22 cellular contexts compared by ENCODE assay signal in the genomic region with DNA sequence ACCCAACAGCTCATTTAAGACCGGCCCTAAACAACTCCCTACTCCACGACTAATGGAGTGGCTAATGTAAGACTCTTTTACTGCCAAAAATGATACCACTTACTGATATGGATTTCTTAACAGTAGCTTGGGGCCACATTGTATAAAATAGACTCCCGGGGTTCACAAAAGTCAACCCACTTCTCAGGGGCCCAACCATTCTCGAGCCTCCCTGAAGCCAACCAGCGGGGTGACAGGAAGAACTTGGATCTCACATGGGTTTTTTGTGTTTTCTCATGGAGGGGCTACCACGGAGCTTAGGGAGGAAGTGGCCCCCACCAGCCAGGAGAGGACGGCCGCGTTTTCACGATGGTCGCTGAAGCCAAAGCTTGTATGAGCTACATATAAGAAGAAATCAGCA. TPM values are rescaled to one million over a fixed set of nuclear protein-coding genes. Genes with fewer than 3 reads are reported as not detected.
"Had no signal": no experiment of that assay in that cellular context is flagged by ENCODE, and none has a peak within 500 bp of the region (broad histone marks: within the 10 kb centered on the region; RNA-seq: fewer than 3 reads in every experiment).

No MANE protein-coding gene starts in this region.

- H3K4me3 ChIP-seq: colonic mucosa, esophagus muscularis mucosa, mucosa of descending colon, smooth muscle cell, thyroid gland had no signal

- H3K4me2 ChIP-seq: smooth muscle cell had no signal

- H3K27ac ChIP-seq: colonic mucosa, foreskin keratinocyte, neutrophil had no signal

- DNase-seq: central memory CD4-positive, alpha-beta T cell; colonic mucosa; effector CD8-positive, alpha-beta T cell; endodermal cell; foreskin keratinocyte; mesenchymal stem cell; naive B cell; retina; stimulated activated CD4-positive, alpha-beta T cell treated with anti-CD3 and anti-CD28 coated beads, Interleukin-12 subunit alpha, Interleukin-12 subunit beta, amount 100 ng/mL, for 4 hours; stimulated activated CD4-positive, alpha-beta T cell treated with anti-CD3 and anti-CD28 coated beads, Interleukin-1b, Interleukin-23, amount 100 ng/mL, for 48 hours; stimulated activated CD4-positive, alpha-beta T cell treated with anti-CD3 and anti-CD28 coated beads, Interleukin-4, amount 100 ng/mL, for 1 hour; stimulated activated CD8-positive, alpha-beta memory T cell treated with anti-CD3 and anti-CD28 coated beads, Interleukin-4, amount 100 ng/mL, for 48 hours; stimulated activated naive CD4-positive, alpha-beta T cell; stimulated activated naive CD8-positive, alpha-beta T cell treated with anti-CD3 and anti-CD28 coated beads, Interleukin-15, amount 100 ng/mL, for 72 hours; thyroid gland; trophoblast cell had no signal

- H3K27me3 ChIP-seq: colonic mucosa, foreskin keratinocyte, thyroid gland had no signal

- ATAC-seq: foreskin keratinocyte; mucosa of descending colon; natural killer cell treated with Interleukin-12 subunit alpha and Interleukin-12 subunit beta and Interleukin-15 and Interleukin-18, amount 100 ng/mL, for 72 hours; sciatic nerve; stimulated activated naive CD8-positive, alpha-beta T cell treated with anti-CD3 and anti-CD28 coated beads, Interleukin-15, amount 100 ng/mL, for 72 hours had no signal

- H3K36me3 ChIP-seq: colonic mucosa, neutrophil, thyroid gland had no signal

- H3K9me3 ChIP-seq: colonic mucosa, esophagus muscularis mucosa, mucosa of descending colon, neutrophil, thyroid gland had no signal

- H3K4me1 ChIP-seq: colonic mucosa, foreskin keratinocyte had no signal

RNA-seq across cellular contexts. Expression of a gene that starts 8.1 kb away (rescaled TPM):
- total RNA-seq: foreskin keratinocyte had no signal
